In genomic region chr9:134128727-134129679, GRCh38 we compare ENCODE assay signal across 1 cellular context.
TF ChIP-seq lines count a peak whose summit lies in the region.

No MANE protein-coding gene starts in this region.

TF ChIP-seq in GM12878, 131 proteins besides CTCF, POLR2A, EP300 and RAD21:
- TF ChIP-seq HCFC1 (IDR thresholded peaks at IDR 0.05; ENCODE audit: low read length) (no peak), E4F1 (IDR thresholded peaks at IDR 0.05; ENCODE audit: borderline replicate concordance, partially characterized antibody) (no peak), PAX5 (IDR thresholded peaks at IDR 0.05; ENCODE audit: borderline replicate concordance, low read depth, low read length) (no peak), EGR1 (IDR thresholded peaks at IDR 0.05; ENCODE audit: borderline replicate concordance in 1 of 2, low read depth in 2 of 2, low read length in 2 of 2) (no peak), BCL3 (IDR thresholded peaks at IDR 0.05; ENCODE audit: borderline replicate concordance, insufficient read depth, low read depth, low read length, poor library complexity, severe bottlenecking) (no peak), ZSCAN29 (IDR thresholded peaks at IDR 0.05) (no peak)
